24 cellular contexts compared by ENCODE assay signal in the genomic region with DNA sequence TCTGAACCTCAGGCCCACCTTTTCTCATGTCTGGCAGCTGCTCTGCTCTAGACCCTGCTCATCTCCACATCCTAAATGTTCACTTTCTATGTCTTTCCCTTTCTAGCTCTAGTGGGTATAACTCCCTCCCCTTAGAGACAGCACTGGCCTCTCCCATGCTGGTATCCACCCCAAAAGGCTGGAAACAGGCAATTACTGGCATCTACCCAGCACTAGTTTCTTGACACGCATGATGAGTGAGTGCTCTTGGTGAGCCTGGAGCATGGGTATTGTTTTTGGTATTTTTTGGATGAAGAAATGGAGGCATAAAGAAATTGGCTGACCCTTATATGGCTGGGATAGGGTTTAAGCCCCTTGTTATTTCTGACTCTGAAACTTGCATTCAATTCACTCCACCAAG.
"Had no signal": no experiment of that assay in that cellular context is flagged by ENCODE, and none has a peak within 500 bp of the region (broad histone marks: within the 10 kb centered on the region; RNA-seq: fewer than 3 reads in every experiment).

No MANE protein-coding gene starts in this region.

- H3K27ac ChIP-seq: colonic mucosa, esophagus muscularis mucosa, gastrocnemius medialis, parathyroid adenoma, right lobe of liver, suprapubic skin had no signal

- DNase-seq: colonic mucosa; effector memory CD4-positive, alpha-beta T cell; foreskin fibroblast; kidney; natural killer cell; occipital lobe; right lobe of liver; stimulated activated CD4-positive, alpha-beta T cell treated with anti-CD3 and anti-CD28 coated beads, Interleukin-12 subunit alpha, Interleukin-12 subunit beta, amount 100 ng/mL, for 4 hours; stimulated activated CD4-positive, alpha-beta T cell treated with anti-CD3 and anti-CD28 coated beads, Interleukin-1b, Interleukin-23, amount 100 ng/mL, for 48 hours; stimulated activated CD4-positive, alpha-beta T cell treated with anti-CD3 and anti-CD28 coated beads, Interleukin-4, amount 100 ng/mL, for 1 hour; stimulated activated CD8-positive, alpha-beta memory T cell treated with anti-CD3 and anti-CD28 coated beads, Interleukin-4, amount 100 ng/mL, for 48 hours; stimulated activated naive CD4-positive, alpha-beta T cell; stimulated activated naive CD8-positive, alpha-beta T cell treated with anti-CD3 and anti-CD28 coated beads, Interleukin-15, amount 100 ng/mL, for 72 hours; trophoblast cell had no signal

- H3K4me1 Mint-ChIP-seq: memory B cell; stimulated activated naive CD8-positive, alpha-beta T cell treated with anti-CD3 and anti-CD28 coated beads, Interleukin-15, amount 100 ng/mL, for 72 hours had no signal

- H3K9me3 Mint-ChIP-seq: dendritic cell treated with granulocyte-macrophage colony-stimulating factor and Interleukin-4, amounts not matched to agents 40 ng/mL and 50 ng/mL, for 4 days; memory B cell; natural killer cell; stimulated activated naive CD8-positive, alpha-beta T cell treated with anti-CD3 and anti-CD28 coated beads, Interleukin-15, amount 100 ng/mL, for 72 hours had no signal

- H3K36me3 Mint-ChIP-seq: memory B cell, natural killer cell had no signal

- H3K36me3 ChIP-seq: colonic mucosa had no signal

- H3K4me3 Mint-ChIP-seq: dendritic cell treated with granulocyte-macrophage colony-stimulating factor and Interleukin-4, amounts not matched to agents 40 ng/mL and 50 ng/mL, for 4 days; memory B cell; natural killer cell; stimulated activated naive CD8-positive, alpha-beta T cell treated with anti-CD3 and anti-CD28 coated beads, Interleukin-15, amount 100 ng/mL, for 72 hours had no signal

- H3K9me3 ChIP-seq: colonic mucosa, esophagus muscularis mucosa, gastrocnemius medialis, right lobe of liver, suprapubic skin, vagina had no signal

- H3K4me1 ChIP-seq: parathyroid adenoma had no signal

- H3K27me3 ChIP-seq: colonic mucosa, esophagus muscularis mucosa, gastrocnemius medialis, right lobe of liver, suprapubic skin, vagina had no signal

- H3K27me3 Mint-ChIP-seq: dendritic cell treated with granulocyte-macrophage colony-stimulating factor and Interleukin-4, amounts not matched to agents 40 ng/mL and 50 ng/mL, for 4 days; progenitor cell of endocrine pancreas had no signal

- H3K4me3 ChIP-seq: colonic mucosa, esophagus muscularis mucosa, gastrocnemius medialis, lung, right lobe of liver, smooth muscle cell, suprapubic skin, vagina had no signal

- H3K27ac Mint-ChIP-seq: dendritic cell treated with granulocyte-macrophage colony-stimulating factor and Interleukin-4, amounts not matched to agents 40 ng/mL and 50 ng/mL, for 4 days; memory B cell; natural killer cell; progenitor cell of endocrine pancreas; stimulated activated naive CD8-positive, alpha-beta T cell treated with anti-CD3 and anti-CD28 coated beads, Interleukin-15, amount 100 ng/mL, for 72 hours had no signal
